ENCODE assay signal across 8 cellular contexts in genomic region chr14:61472801-61473376, GRCh38.
DNase-seq lines count a peak whose midpoint lies in the region; ATAC-seq lines count a peak whose summit lies in the region.

No MANE protein-coding gene starts in this region.

- peak overlapping the region; percentile 59 for H2BK120ac ChIP-seq in mesenchymal stem cell (ENCODE audit: low read depth, low read length)

- peak overlapping the region; percentile 75 for H4K8ac ChIP-seq in mesenchymal stem cell (ENCODE audit: low read length)

- 72% methylated on average over 3 of the region's 3 CpGs for WGBS in mesenchymal stem cell
- 26% methylated on average over 3 of the region's 3 CpGs for WGBS in thymus

- DNase-seq in activated T-cell treated with anti-CD3 and anti-CD28 coated beads for 1 hour (ENCODE audit: low read depth) (peak; percentile 43), mesenchymal stem cell (peak; percentile 50), SKM-1 (lab: John Stamatoyannopoulos, UW; ENCODE audit: unreplicated experiment) (no peak), NCI-H774 (lab: John Stamatoyannopoulos, UW) (no peak)
- DNase-seq in activated T-cell treated with anti-CD3 and anti-CD28 coated beads, Interleukin-2, amount 50 U/mL, for 1 hour = no peak
- DNase-seq in activated effector memory CD4-positive, alpha-beta T cell treated with anti-CD3 and anti-CD28 coated beads, Interleukin-2, amount 50 U/mL, for 16 hours = peak; percentile 88

- H2AK5ac ChIP-seq in mesenchymal stem cell (ENCODE audit: low read length, severe bottlenecking) = peak overlapping the region; percentile 87

- H3K14ac ChIP-seq in mesenchymal stem cell (ENCODE audit: low read length in 2 of 2) = no peak overlapping the region

- H3K9me3 ChIP-seq in mesenchymal stem cell (ENCODE audit: control insufficient read depth, low read length) (no peaks in the 10 kb centered on the region), thymus (ENCODE audit: control insufficient read depth) (no peaks in the 10 kb centered on the region)

- peaks cover 15% of the 10 kb centered on the region for H3K79me1 ChIP-seq in mesenchymal stem cell (replicated peaks; ENCODE audit: low read length, poor library complexity, severe bottlenecking)

- H2BK5ac ChIP-seq in mesenchymal stem cell (ENCODE audit: low read depth, low read length, poor library complexity, severe bottlenecking) = no peak overlapping the region

- H2AFZ ChIP-seq in mesenchymal stem cell (ENCODE audit: low read depth, low read length) = no peak overlapping the region

- H2BK12ac ChIP-seq in mesenchymal stem cell (ENCODE audit: low read length in 2 of 2) = peak overlapping the region; percentile 85 to 99

- H2BK15ac ChIP-seq in mesenchymal stem cell (ENCODE audit: low read depth, poor library complexity, severe bottlenecking) = peak overlapping the region; percentile 38

- H4K91ac ChIP-seq in mesenchymal stem cell (ENCODE audit: low read length) = peak overlapping the region; percentile 84

- H3K9ac ChIP-seq in mesenchymal stem cell (ENCODE audit: low read length) = peak overlapping the region; percentile 86

- H3K4me1 ChIP-seq in mesenchymal stem cell (ENCODE audit: control insufficient read depth, insufficient read depth, low read depth, low read length) (peaks cover 23% of the 10 kb centered on the region), thymus (ENCODE audit: control insufficient read depth, insufficient read depth, low read length) (peaks cover 39% of the 10 kb centered on the region)

- H3K4ac ChIP-seq in mesenchymal stem cell (ENCODE audit: low read depth in 1 of 2, low read length in 2 of 2) = peak overlapping the region in 1 of 2 experiments; percentile 83

- H3K18ac ChIP-seq in mesenchymal stem cell (ENCODE audit: low read depth in 1 of 2, low read length in 2 of 2) = peak overlapping the region; percentile 61 to 69

- H3K36me3 ChIP-seq in mesenchymal stem cell (ENCODE audit: control insufficient read depth in 1 of 2, insufficient read depth in 2 of 2, low read depth in 1 of 2, low read length in 2 of 2) (no peaks in the 10 kb centered on the region), thymus (ENCODE audit: control insufficient read depth, insufficient read depth) (no peaks in the 10 kb centered on the region)

- H3K27ac ChIP-seq in mesenchymal stem cell (ENCODE audit: low read length, poor library complexity, severe bottlenecking) (peak overlapping the region; percentile 88), thymus (ENCODE audit: low read depth) (peak overlapping the region; percentile 66)

- ATAC-seq in HG03280 (IDR thresholded peaks at IDR 0.05; ENCODE audit: unreplicated experiment) = no peak

- H3K4me3 ChIP-seq in mesenchymal stem cell (ENCODE audit: insufficient read depth in 1 of 2, low read depth in 1 of 2, low read length in 2 of 2) (no peak overlapping the region), thymus (ENCODE audit: low read length) (no peak overlapping the region)

- H3K27me3 ChIP-seq in mesenchymal stem cell (ENCODE audit: control insufficient read depth in 1 of 2, insufficient read depth in 1 of 2, low read length in 2 of 2) = no peaks in the 10 kb centered on the region
- H3K27me3 ChIP-seq in thymus (ENCODE audit: control insufficient read depth, insufficient read depth) = no peaks in the 10 kb centered on the region

- no peak overlapping the region for H3K4me2 ChIP-seq in mesenchymal stem cell (ENCODE audit: low read length, poor library complexity, severe bottlenecking)

- no peak overlapping the region for H3K23ac ChIP-seq in mesenchymal stem cell (ENCODE audit: low read length in 2 of 2)

Comparison
In these comparisons a context has a peak if more than half of its experiments do, and no peak if none do; other contexts are left out.
1. DNase-seq: peak in activated T-cell treated with anti-CD3 and anti-CD28 coated beads for 1 hour (single experiment), activated effector memory CD4-positive, alpha-beta T cell treated with anti-CD3 and anti-CD28 coated beads, Interleukin-2, amount 50 U/mL, for 16 hours (single experiment) and mesenchymal stem cell (single experiment); none in activated T-cell treated with anti-CD3 and anti-CD28 coated beads, Interleukin-2, amount 50 U/mL, for 1 hour (single experiment), SKM-1 (single experiment) and NCI-H774 (single experiment).